ENCODE assay signal across 21 cellular contexts in the genomic region with DNA sequence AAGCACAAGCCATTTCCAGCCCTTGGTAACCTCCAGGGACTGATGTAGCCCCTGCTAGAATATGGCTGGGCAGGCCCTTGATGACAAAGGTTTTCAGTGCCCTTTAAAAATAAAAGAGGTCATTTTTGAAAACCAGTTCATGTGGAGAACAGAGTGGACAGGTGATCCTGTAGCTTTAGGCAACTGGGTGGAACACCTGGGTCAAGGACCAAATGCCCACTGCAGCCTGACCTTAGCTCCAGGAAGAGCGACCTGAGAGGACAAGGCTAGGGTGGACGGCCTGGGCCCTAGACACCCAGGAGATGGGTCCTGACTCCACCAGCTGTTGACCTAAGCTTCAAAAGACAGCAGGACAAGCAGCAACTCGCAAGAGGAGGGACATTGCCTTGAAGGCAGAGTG.
A peak's percentile ranks its signal among the peaks of the same experiment; 100 is the strongest.
DNase-seq lines count a peak whose midpoint lies in the region; ATAC-seq, FAIRE-seq and TF ChIP-seq lines count a peak whose summit lies in the region.
"Had no signal": no experiment of that assay in that cellular context is flagged by ENCODE, and none has a peak within 500 bp of the region (broad histone marks: within the 10 kb centered on the region; RNA-seq: fewer than 3 reads in every experiment).

No MANE protein-coding gene starts in this region.

- no peak overlapping the region for H3K27ac ChIP-seq in GM12878 (ENCODE audit: control insufficient read depth, insufficient read depth)
- H3K27ac ChIP-seq in small intestine (ENCODE audit: low read depth in 1 of 2, low read length in 1 of 2): peak overlapping the region; percentile 60 to 67
- H3K27ac ChIP-seq: epithelial cell of prostate, neutrophil had no signal

- no peak overlapping the region for H3K4me2 ChIP-seq in GM12878 (ENCODE audit: control insufficient read depth, insufficient read depth)

- no peaks in the 10 kb centered on the region for H3K79me2 ChIP-seq in GM12878 (ENCODE audit: control insufficient read depth, insufficient read depth, low read length)

- TF ChIP-seq RAD21 in GM12878 (IDR thresholded peaks at IDR 0.05; ENCODE audit: insufficient read depth, low read depth, low read length): no peak

- in situ Hi-C loops in GM12878 (cut with MboI): no loop called here

- CTCF ChIA-PET in GM12878 (lab: Yijun Ruan, JAX): no interaction called here

- H3K36me3 ChIP-seq in GM12878 (ENCODE audit: control insufficient read depth in 2 of 2, insufficient read depth in 2 of 2, low read length in 1 of 2) (no peaks in the 10 kb centered on the region), small intestine (ENCODE audit: control insufficient read depth in 2 of 2, insufficient read depth in 2 of 2, low read length in 2 of 2) (no peaks in the 10 kb centered on the region)
- H3K36me3 ChIP-seq: neutrophil had no signal

- TF ChIP-seq POLR2A in GM12878 (IDR thresholded peaks at IDR 0.05; ENCODE audit: low read depth, low read length): no peak

- no peak for TF ChIP-seq EP300 in GM12878 (IDR thresholded peaks at IDR 0.05; ENCODE audit: borderline replicate concordance in 1 of 2, control insufficient read depth in 1 of 2, low read depth in 2 of 2, low read length in 2 of 2)

- RAD21 ChIA-PET in GM12878 (lab: Charles Lee; ENCODE audit: unreplicated experiment): no interaction called here

- FAIRE-seq in GM12878 (lab: Jason Lieb, UNC) (no peak), small intestine (lab: Jason Lieb, UNC) (no peak)
- FAIRE-seq: GM12891 had no signal

- peak; percentile 4 for ATAC-seq in GM21619 (IDR thresholded peaks at IDR 0.05; ENCODE audit: unreplicated experiment)
- peak; percentile 15; the same call in 2 of the 3 replicates for ATAC-seq in GM12878
- ATAC-seq in left lobe of liver: peak; percentile 24
- no peak for ATAC-seq in activated CD4-positive, CD25-positive, alpha-beta regulatory T cell treated with anti-CD3 and anti-CD28 coated beads, Interleukin-2, amount 50 U/mL, for 24 hours
- ATAC-seq: activated T-cell treated with anti-CD3 and anti-CD28 coated beads, Interleukin-2, amount 50 U/mL, for 4 hours; sciatic nerve had no signal

- H3K4me1 ChIP-seq in GM12878 (ENCODE audit: control insufficient read depth, insufficient read depth, low read length): no peaks in the 10 kb centered on the region
- peaks cover 0 to 2% of the 10 kb centered on the region in 2 donors for H3K4me1 ChIP-seq in small intestine (ENCODE audit: control insufficient read depth in 2 of 2, insufficient read depth in 1 of 2, low read depth in 1 of 2, low read length in 1 of 2)

- H3K27me3 ChIP-seq in GM12878 (replicated peaks in 1 of 2; ENCODE audit: control insufficient read depth in 2 of 2, insufficient read depth in 2 of 2, low read length in 1 of 2) (no peaks in the 10 kb centered on the region; a peak in 1 of 4 replicates), small intestine (ENCODE audit: control insufficient read depth in 2 of 2, insufficient read depth in 2 of 2, low read length in 2 of 2) (no peaks in the 10 kb centered on the region)
- H3K27me3 ChIP-seq: neutrophil had no signal

- no peak for TF ChIP-seq CTCF in GM12878 (IDR thresholded peaks at IDR 0.05 in 2 of 3, conservative IDR thresholded peaks at IDR 0.05 in 1 of 3; ENCODE audit: control insufficient read depth in 2 of 3, extremely low read depth in 1 of 3, insufficient read depth in 1 of 3, low read depth in 3 of 3, low read length in 3 of 3)

- H3K9ac ChIP-seq in GM12878 (ENCODE audit: control insufficient read depth, insufficient read depth, low read length): no peak overlapping the region

- BruUV-seq in GM12878 (replicated peaks; lab: Mats Ljungman, UMichigan): no TSS peak

- no peaks in the 10 kb centered on the region; the same call in 2 of the 3 replicates for H3K9me3 ChIP-seq in GM12878 (replicated peaks; ENCODE audit: control insufficient read depth, insufficient read depth, low read length)
- no peaks in the 10 kb centered on the region for H3K9me3 ChIP-seq in small intestine (ENCODE audit: control insufficient read depth, low read depth)
- H3K9me3 ChIP-seq: neutrophil had no signal

- WGBS in GM12878 (ENCODE audit: insufficient coverage, insufficient replicate concordance, low lambda C conversion rate, missing lambda C conversion rate): 10% methylated on average over 3 of the region's 3 CpGs
- 77 to 84% (median 83%) methylated on average over 3 of the region's 3 CpGs for WGBS in small intestine, 3 donors

- no peaks in the 10 kb centered on the region for H4K20me1 ChIP-seq in GM12878 (ENCODE audit: control insufficient read depth, insufficient read depth)

- intact Hi-C loops in GM12878 (cut with micrococcal nuclease; ENCODE audit: unreplicated experiment): no loop called here

- no peak overlapping the region for H2AFZ ChIP-seq in GM12878 (ENCODE audit: control insufficient read depth, low read depth, low read length)

- POLR2A ChIA-PET in GM12878 (lab: Charles Lee): no interaction called here

- DNase-seq in GM12878 (ENCODE audit: low read depth, low spot score): no peak
- no peak for DNase-seq in left lobe of liver (ENCODE audit: low spot score)
- peak; percentile 16 for DNase-seq in small intestine
- no peak for DNase-seq in NCI-H2107 (lab: John Stamatoyannopoulos, UW)
- DNase-seq in AML-193 (lab: John Stamatoyannopoulos, UW): no peak
- DNase-seq: activated CD4-positive, alpha-beta T cell treated with anti-CD3 and anti-CD28 coated beads, Interleukin-2, amount 10 ng/mL, durations not matched to agents 24 days and 14 days; activated gamma-delta T cell treated with Interleukin-2 at 50 U/mL for 16 hours; activated T-cell treated with anti-CD3 and anti-CD28 coated beads, Interleukin-2, amount 50 U/mL, for 4 hours; cerebellar nuclear complex; EL; H9; NCI-H1417 treated with DMSO at 0.1 percent for 48 hours; NCI-H774; stimulated activated CD4-positive, alpha-beta T cell treated with anti-CD3 and anti-CD28 coated beads, Interleukin-15, amount 100 ng/mL, for 24 hours; stimulated activated naive B cell treated with anti-CD40 and anti-IgM and Interleukin-4, amounts not matched to agents 10 μg/mL and 1 μg/mL and 100 μg/mL, for 72 hours had no signal

- SMC1A ChIA-PET in GM12878 (lab: Charles Lee; ENCODE audit: uncharacterized antibody, unreplicated experiment): no interaction called here

- H3K4me3 ChIP-seq in GM12878 (no peak overlapping the region), small intestine (ENCODE audit: low read depth in 1 of 2, low read length in 2 of 2) (no peak overlapping the region)

TF ChIP-seq in GM12878, 131 proteins besides CTCF, POLR2A, EP300 and RAD21:
- TF ChIP-seq, protein P1, sequence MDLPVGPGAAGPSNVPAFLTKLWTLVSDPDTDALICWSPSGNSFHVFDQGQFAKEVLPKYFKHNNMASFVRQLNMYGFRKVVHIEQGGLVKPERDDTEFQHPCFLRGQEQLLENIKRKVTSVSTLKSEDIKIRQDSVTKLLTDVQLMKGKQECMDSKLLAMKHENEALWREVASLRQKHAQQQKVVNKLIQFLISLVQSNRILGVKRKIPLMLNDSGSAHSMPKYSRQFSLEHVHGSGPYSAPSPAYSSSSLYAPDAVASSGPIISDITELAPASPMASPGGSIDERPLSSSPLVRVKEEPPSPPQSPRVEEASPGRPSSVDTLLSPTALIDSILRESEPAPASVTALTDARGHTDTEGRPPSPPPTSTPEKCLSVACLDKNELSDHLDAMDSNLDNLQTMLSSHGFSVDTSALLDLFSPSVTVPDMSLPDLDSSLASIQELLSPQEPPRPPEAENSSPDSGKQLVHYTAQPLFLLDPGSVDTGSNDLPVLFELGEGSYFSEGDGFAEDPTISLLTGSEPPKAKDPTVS (IDR thresholded peaks at IDR 0.05; ENCODE audit: low read depth, low read length): no peak
- TF ChIP-seq MEF2B (IDR thresholded peaks at IDR 0.05; ENCODE audit: partially characterized antibody, poor library complexity, severe bottlenecking) (peak; percentile 1), LARP7 (IDR thresholded peaks at IDR 0.05) (no peak), HCFC1 (IDR thresholded peaks at IDR 0.05; ENCODE audit: low read length) (no peak)

Comparison
In these comparisons a context has a peak if more than half of its experiments do, and no peak if none do; other contexts are left out.
1. ATAC-seq: peak in GM21619 (single experiment), GM12878 (single experiment) and left lobe of liver (single experiment); none in activated CD4-positive, CD25-positive, alpha-beta regulatory T cell treated with anti-CD3 and anti-CD28 coated beads, Interleukin-2, amount 50 U/mL, for 24 hours (0 of 2).